ENCODE assay signal across 9 cellular contexts in the genomic region with DNA sequence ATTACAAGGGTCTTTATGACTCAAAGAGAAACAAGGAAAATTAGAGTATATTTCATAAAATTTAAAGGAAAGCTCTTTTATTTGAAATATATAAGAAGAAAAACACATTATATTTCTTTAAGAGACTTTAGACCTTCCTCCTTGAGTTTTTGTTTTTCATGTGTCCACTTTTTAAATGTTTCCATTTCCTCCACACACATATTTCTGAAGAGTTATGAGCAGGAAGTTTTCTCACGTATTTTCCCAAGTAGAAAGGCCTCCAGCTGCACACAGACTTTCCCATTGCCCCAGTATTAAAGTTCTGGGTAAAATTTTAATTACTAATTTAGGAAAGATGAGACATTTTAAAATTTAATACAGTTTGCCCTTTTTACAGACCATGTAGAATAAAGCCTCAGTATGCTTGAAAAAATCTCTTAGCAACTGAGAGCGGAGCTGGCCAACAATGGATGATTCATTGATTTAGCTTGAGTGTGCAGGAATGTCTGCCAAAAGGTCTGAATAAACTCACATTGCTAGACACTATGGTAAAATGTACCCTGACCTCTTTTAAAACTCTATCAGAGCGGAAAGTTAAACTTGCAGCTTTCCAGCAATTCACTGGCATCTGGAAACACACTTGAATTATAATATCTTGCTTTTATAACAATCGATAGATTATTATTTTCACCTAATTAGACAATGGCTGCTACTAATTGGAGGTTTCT. TPM values are rescaled to one million over a fixed set of nuclear protein-coding genes. Genes with fewer than 3 reads are reported as not detected.
A peak's percentile ranks its signal among the peaks of the same experiment; 100 is the strongest.
DNase-seq lines count a peak whose midpoint lies in the region; ATAC-seq, FAIRE-seq and TF ChIP-seq lines count a peak whose summit lies in the region.
"Had no signal": no experiment of that assay in that cellular context is flagged by ENCODE, and none has a peak within 500 bp of the region (broad histone marks: within the 10 kb centered on the region; RNA-seq: fewer than 3 reads in every experiment).

No MANE protein-coding gene starts in this region.

- DNase-seq in GM03348 (ENCODE audit: low spot score) (peak; percentile 73), ascending aorta (ENCODE audit: low spot score in 2 of 2) (peak in 1 of 2 donors; percentile 75), left ventricle myocardium superior (no peak), GM12892 (ENCODE audit: insufficient read length) (no peak), NCI-H1105 treated with DMSO at 0.1 percent for 48 hours (lab: John Stamatoyannopoulos, UW) (no peak)
- DNase-seq: activated B cell treated with CpG ODN at 0.5 μM for 24 hours had no signal

- peak; percentile 87 for ATAC-seq in left ventricle myocardium superior
- no peak for ATAC-seq in GM18873 (IDR thresholded peaks at IDR 0.05; ENCODE audit: low FRiP score, unreplicated experiment)
- ATAC-seq in GM19463 (IDR thresholded peaks at IDR 0.05; ENCODE audit: unreplicated experiment): no peak

- no peak for TF ChIP-seq CTCF in ascending aorta (IDR thresholded peaks at IDR 0.05)

- H3K4me1 ChIP-seq in ascending aorta (peaks cover 7 to 30% of the 10 kb centered on the region in 2 donors), rectal smooth muscle tissue (ENCODE audit: control insufficient read depth, insufficient read depth, low read length) (peaks cover 14% of the 10 kb centered on the region)

- H3K27ac ChIP-seq in ascending aorta: peak overlapping the region; percentile 73 to 85
- H3K27ac ChIP-seq in rectal smooth muscle tissue (ENCODE audit: low read depth, low read length): peak overlapping the region; percentile 67

- intact Hi-C loops in ascending aorta (cut with DNase I): loop anchor here (5.0 to 10.0 kb wide), 3 partner anchors 58 to 170 kb away; partner anchors contain the start of gene DDAH1
- intact Hi-C loops in left ventricle myocardium superior (cut with micrococcal nuclease): no loop called here

- no peaks in the 10 kb centered on the region for H3K36me3 ChIP-seq in ascending aorta
- H3K36me3 ChIP-seq in rectal smooth muscle tissue (ENCODE audit: control insufficient read depth, insufficient read depth, low read length): no peaks in the 10 kb centered on the region

- H3K27me3 ChIP-seq in ascending aorta: no peaks in the 10 kb centered on the region
- H3K27me3 ChIP-seq in rectal smooth muscle tissue (ENCODE audit: control insufficient read depth, insufficient read depth, low read length): no peaks in the 10 kb centered on the region

- H3K4me3 ChIP-seq in ascending aorta (no peak overlapping the region), rectal smooth muscle tissue (ENCODE audit: low read length) (peak overlapping the region; percentile 12)

- H3K9ac ChIP-seq in rectal smooth muscle tissue (ENCODE audit: low read length): no peak overlapping the region

- FAIRE-seq in GM12892 (lab: Jason Lieb, UNC): no peak

- no peak for TF ChIP-seq POLR2A in GM12892 (IDR thresholded peaks at IDR 0.05; ENCODE audit: low read depth, low read length)

- no peaks in the 10 kb centered on the region for H3K9me3 ChIP-seq in ascending aorta

RNA-seq across cellular contexts. Expression of gene DDAH1, which starts 57.9 kb away (rescaled TPM):
- total RNA-seq in ascending aorta (8.5 TPM), left ventricle myocardium superior (4.1 TPM)
- polyA plus RNA-seq in GM12892 (2012; ENCODE audit: missing spikeins): 0.19 TPM
